In genomic region chr9:2228132-2228531, GRCh38 we compare ENCODE assay signal across 8 cellular contexts.
DNase-seq lines count a peak whose midpoint lies in the region; ATAC-seq and TF ChIP-seq lines count a peak whose summit lies in the region.

No MANE protein-coding gene starts in this region.

- H3K4me1 Mint-ChIP-seq in T-helper 17 cell: peaks cover 5% of the 10 kb centered on the region
- H3K4me1 Mint-ChIP-seq in activated T-helper 17 cell treated with anti-CD3 and anti-CD28 coated beads, Interleukin-2, amount 50 U/mL, for 72 hours: no peaks in the 10 kb centered on the region

- H2AFZ ChIP-seq in MM.1S (ENCODE audit: low read length): 0 out of 2 replicates have a peak overlapping the region, but pooled peaks have one; percentile 16

- H3K9me3 Mint-ChIP-seq in activated T-helper 17 cell treated with anti-CD3 and anti-CD28 coated beads, Interleukin-2, amount 50 U/mL, for 72 hours: peaks cover 4% of the 10 kb centered on the region

- H3K4me3 ChIP-seq in MM.1S (ENCODE audit: low read length) (no peak overlapping the region), right lobe of liver (no peak overlapping the region)

- no peaks in the 10 kb centered on the region for H3K9me2 ChIP-seq in MM.1S (replicated peaks; ENCODE audit: insufficient read depth, low read length)

- H3F3A ChIP-seq in MM.1S (ENCODE audit: insufficient read depth, low read length): 0 out of 2 replicates have a peak, but pooled peaks cover 12% of the 10 kb centered on the region

- H3K36me3 ChIP-seq in MM.1S (replicated peaks; ENCODE audit: insufficient read depth, low read length) (no peaks in the 10 kb centered on the region), right lobe of liver (no peaks in the 10 kb centered on the region)

- no peak for TF ChIP-seq POLR2A in right lobe of liver (IDR thresholded peaks at IDR 0.05)

- H3K4me2 ChIP-seq in MM.1S (ENCODE audit: low read depth, low read length): no peak overlapping the region

- no peaks in the 10 kb centered on the region for H3K36me3 Mint-ChIP-seq in T-helper 17 cell (ENCODE audit: low read depth)
- H3K36me3 Mint-ChIP-seq in activated T-helper 17 cell treated with anti-CD3 and anti-CD28 coated beads, Interleukin-2, amount 50 U/mL, for 72 hours (ENCODE audit: low read depth): no peaks in the 10 kb centered on the region

- H3K9ac ChIP-seq in MM.1S (ENCODE audit: low read length): no peak overlapping the region

- no peak overlapping the region for H3K27ac Mint-ChIP-seq in T-helper 17 cell
- no peak overlapping the region for H3K27ac Mint-ChIP-seq in activated T-helper 17 cell treated with anti-CD3 and anti-CD28 coated beads, Interleukin-2, amount 50 U/mL, for 72 hours

- peak; percentile 33 for DNase-seq in NCI-H2196 (lab: John Stamatoyannopoulos, UW; ENCODE audit: unreplicated experiment)
- no peak for DNase-seq in NCI-H2196 treated with DMSO at 0.1 percent for 48 hours (lab: John Stamatoyannopoulos, UW; ENCODE audit: unreplicated experiment)
- no peak for DNase-seq in MM.1S
- peak; percentile 27 for DNase-seq in amniotic epithelial cell (ENCODE audit: low read depth)
- no peak for DNase-seq in right lobe of liver
- DNase-seq in T-helper 17 cell: no peak

- WGBS in right lobe of liver (ENCODE audit: insufficient coverage, low coverage, low lambda C conversion rate, missing lambda C conversion rate): 62% methylated on average over 2 of the region's 2 CpGs

- H4K20me1 ChIP-seq in MM.1S (ENCODE audit: insufficient read depth, low read length): no peaks in the 10 kb centered on the region

- peak overlapping the region; percentile 83; the same call in 1 of the 2 replicates for H3K27ac ChIP-seq in MM.1S (ENCODE audit: low read length)
- no peak overlapping the region for H3K27ac ChIP-seq in right lobe of liver

- no peaks in the 10 kb centered on the region for H3K9me3 ChIP-seq in MM.1S (replicated peaks; ENCODE audit: insufficient read depth, low read length)
- no peaks in the 10 kb centered on the region for H3K9me3 ChIP-seq in right lobe of liver
- no peaks in the 10 kb centered on the region for H3K9me3 ChIP-seq in T-helper 17 cell (ENCODE audit: control insufficient read depth, low read length, poor library complexity, severe bottlenecking)

- H3K4me1 ChIP-seq in MM.1S (ENCODE audit: low read length) (peaks cover 25% of the 10 kb centered on the region), right lobe of liver (no peaks in the 10 kb centered on the region)

- H3K79me2 ChIP-seq in MM.1S (ENCODE audit: low read length): no peaks in the 10 kb centered on the region

- no peaks in the 10 kb centered on the region for H3K27me3 ChIP-seq in MM.1S (replicated peaks; ENCODE audit: insufficient read depth, low read length)
- no peaks in the 10 kb centered on the region for H3K27me3 ChIP-seq in right lobe of liver

- peak in 2 of 4 donors; percentile 40 to 45 for ATAC-seq in right lobe of liver
- ATAC-seq in T-helper 17 cell: no peak
- no peak for ATAC-seq in activated T-helper 17 cell treated with anti-CD3 and anti-CD28 coated beads, Interleukin-2, amount 50 U/mL, for 72 hours (replicated peaks)
- ATAC-seq in GM18517 (IDR thresholded peaks at IDR 0.05; ENCODE audit: unreplicated experiment): no peak

- no peak overlapping the region for H3K4me3 Mint-ChIP-seq in T-helper 17 cell
- no peak overlapping the region for H3K4me3 Mint-ChIP-seq in activated T-helper 17 cell treated with anti-CD3 and anti-CD28 coated beads, Interleukin-2, amount 50 U/mL, for 72 hours

- intact Hi-C loops in right lobe of liver (cut with DNase I): no loop called here

- H3K27me3 Mint-ChIP-seq in T-helper 17 cell: peaks cover 1% of the 10 kb centered on the region
- no peaks in the 10 kb centered on the region for H3K27me3 Mint-ChIP-seq in activated T-helper 17 cell treated with anti-CD3 and anti-CD28 coated beads, Interleukin-2, amount 50 U/mL, for 72 hours

- peak; percentile 45 for TF ChIP-seq CTCF in MM.1S (IDR thresholded peaks at IDR 0.05; ENCODE audit: low read length)
- TF ChIP-seq CTCF in right lobe of liver (IDR thresholded peaks at IDR 0.05): peak in 3 of 4 donors; percentile 16 to 44 (median 27)

Comparison
In these comparisons a context has a peak if more than half of its experiments do, and no peak if none do; other contexts are left out.
1. DNase-seq: peak in NCI-H2196 (single experiment) and amniotic epithelial cell (single experiment); none in NCI-H2196 treated with DMSO at 0.1 percent for 48 hours (single experiment), MM.1S (single experiment), right lobe of liver (0 of 3) and T-helper 17 cell (0 of 3).